ENCODE assay signal across 11 cellular contexts in the genomic region with DNA sequence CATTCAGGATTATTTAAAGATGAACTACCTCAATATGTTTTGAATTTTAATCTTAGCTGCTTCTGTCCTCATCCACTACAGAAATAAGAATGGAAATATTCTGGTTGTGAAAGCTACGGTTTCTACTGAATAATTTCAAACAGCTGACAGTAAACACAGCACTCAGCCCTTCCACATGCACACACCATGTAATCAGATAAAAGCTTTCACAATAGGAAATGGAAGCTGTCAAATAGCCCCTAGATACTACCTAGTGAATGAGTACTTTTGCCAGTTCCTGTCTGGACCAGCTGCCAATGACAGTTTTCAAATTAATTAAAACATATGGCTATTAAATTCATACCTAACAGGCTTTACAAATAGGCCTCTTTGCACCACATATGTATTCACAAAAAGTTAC.
A peak's percentile ranks its signal among the peaks of the same experiment; 100 is the strongest.
DNase-seq lines count a peak whose midpoint lies in the region; ATAC-seq and TF ChIP-seq lines count a peak whose summit lies in the region.
"Had no signal": no experiment of that assay in that cellular context is flagged by ENCODE, and none has a peak within 500 bp of the region (broad histone marks: within the 10 kb centered on the region; RNA-seq: fewer than 3 reads in every experiment).

No MANE protein-coding gene starts in this region.

- H3K4me3 ChIP-seq in fibroblast of the aortic adventitia (ENCODE audit: low read depth, low read length): no peak overlapping the region

- no peaks in the 10 kb centered on the region for H3K4me1 Mint-ChIP-seq in stimulated activated effector memory CD8-positive, alpha-beta T cell treated with anti-CD3 and anti-CD28 coated beads, Interleukin-12 subunit alpha, Interleukin-12 subunit beta, amount 100 ng/mL, for 72 hours

- TF ChIP-seq CTCF in fibroblast of the aortic adventitia (IDR thresholded peaks at IDR 0.05; ENCODE audit: insufficient read depth, low read length): no peak

- no peaks in the 10 kb centered on the region for H3K9me3 Mint-ChIP-seq in stimulated activated effector memory CD8-positive, alpha-beta T cell treated with anti-CD3 and anti-CD28 coated beads, Interleukin-12 subunit alpha, Interleukin-12 subunit beta, amount 100 ng/mL, for 72 hours

- H3K4me3 Mint-ChIP-seq in stimulated activated effector memory CD8-positive, alpha-beta T cell treated with anti-CD3 and anti-CD28 coated beads, Interleukin-12 subunit alpha, Interleukin-12 subunit beta, amount 100 ng/mL, for 72 hours: no peak overlapping the region

- ATAC-seq in HG02943 (IDR thresholded peaks at IDR 0.05; ENCODE audit: low read depth, unreplicated experiment) (peak; percentile 91), GM21723 (IDR thresholded peaks at IDR 0.05; ENCODE audit: unreplicated experiment) (no peak)
- ATAC-seq in stimulated activated effector memory CD8-positive, alpha-beta T cell treated with anti-CD3 and anti-CD28 coated beads, Interleukin-12 subunit alpha, Interleukin-12 subunit beta, amount 100 ng/mL, for 72 hours: no peak

- no peak overlapping the region for H3K27ac Mint-ChIP-seq in stimulated activated effector memory CD8-positive, alpha-beta T cell treated with anti-CD3 and anti-CD28 coated beads, Interleukin-12 subunit alpha, Interleukin-12 subunit beta, amount 100 ng/mL, for 72 hours

- no peaks in the 10 kb centered on the region for H3K36me3 Mint-ChIP-seq in stimulated activated effector memory CD8-positive, alpha-beta T cell treated with anti-CD3 and anti-CD28 coated beads, Interleukin-12 subunit alpha, Interleukin-12 subunit beta, amount 100 ng/mL, for 72 hours

- DNase-seq in GM03348 (ENCODE audit: low spot score) (peak; percentile 25), NCI-H69 (lab: John Stamatoyannopoulos, UW) (peak; percentile 90), fibroblast of the aortic adventitia (ENCODE audit: low read depth) (peak; percentile 19), epidermal melanocyte (ENCODE audit: insufficient read length, low spot score) (no peak), 8988T (no peak)
- DNase-seq in stimulated activated effector memory CD8-positive, alpha-beta T cell treated with anti-CD3 and anti-CD28 coated beads, Interleukin-12 subunit alpha, Interleukin-12 subunit beta, amount 100 ng/mL, for 72 hours (ENCODE audit: low spot score in 2 of 2): no peak
- DNase-seq: activated effector memory CD4-positive, alpha-beta T cell treated with anti-CD3 and anti-CD28 coated beads, Interleukin-2, amount 50 U/mL, for 16 hours; islet precursor cell; stimulated activated CD4-positive, alpha-beta T cell treated with anti-CD3 and anti-CD28 coated beads, Interleukin-4, amount 100 ng/mL, for 4 hours had no signal

Comparison
In these comparisons a context has a peak if more than half of its experiments do, and no peak if none do; other contexts are left out.
1. DNase-seq: peak in GM03348 (single experiment), NCI-H69 (single experiment) and fibroblast of the aortic adventitia (single experiment); none in epidermal melanocyte (single experiment), stimulated activated effector memory CD8-positive, alpha-beta T cell treated with anti-CD3 and anti-CD28 coated beads, Interleukin-12 subunit alpha, Interleukin-12 subunit beta, amount 100 ng/mL, for 72 hours (0 of 2) and 8988T (single experiment).